In the genomic region with DNA sequence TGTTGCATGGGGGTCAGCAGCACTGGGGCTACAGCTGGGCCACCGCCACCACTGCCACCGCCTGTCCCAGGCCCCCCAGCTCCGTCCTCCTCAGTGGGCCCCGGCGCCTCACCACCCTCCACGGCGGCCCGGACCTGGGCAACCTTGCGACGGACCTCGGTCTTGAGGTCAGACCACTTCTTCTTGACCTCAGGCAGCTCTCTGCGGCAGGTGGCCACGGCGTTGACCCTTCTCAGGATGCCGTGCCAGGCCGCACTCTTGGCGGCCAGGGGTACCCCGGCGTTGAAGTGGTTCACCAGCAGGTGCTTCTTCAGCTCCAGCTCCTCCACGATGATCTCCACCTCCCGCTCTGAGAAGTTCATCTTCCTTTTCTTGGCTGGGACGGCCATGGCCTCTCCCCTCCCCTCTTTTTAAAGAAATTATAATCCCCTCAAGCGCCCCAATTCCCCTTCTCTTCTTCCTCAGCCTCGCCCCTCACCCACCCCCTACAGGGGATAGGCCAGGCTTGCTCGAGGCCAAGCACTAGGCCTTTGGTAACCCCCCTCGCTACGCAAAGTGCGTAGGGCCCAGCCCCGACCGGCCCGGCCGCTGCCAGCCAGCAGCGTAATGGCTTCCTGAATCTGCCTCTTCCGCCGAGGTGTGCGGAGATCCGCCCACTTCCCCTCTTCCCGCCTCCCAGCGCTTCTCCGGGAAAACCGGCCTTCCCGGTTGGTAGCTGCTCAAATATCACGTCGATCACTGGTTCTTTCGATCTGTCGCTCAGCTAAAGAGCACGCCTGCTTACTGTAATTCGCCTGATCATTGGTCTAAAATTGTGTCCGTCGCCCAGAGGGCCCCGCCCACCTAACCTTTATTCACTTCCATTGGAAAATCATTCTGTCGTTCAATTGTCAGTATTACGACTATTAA, we compare ENCODE assay signal across 8 cellular contexts. TPM values are rescaled to one million over a fixed set of nuclear protein-coding genes. Genes with fewer than 3 reads are reported as not detected.
DNase-seq lines count a peak whose midpoint lies in the region; ATAC-seq and TF ChIP-seq lines count a peak whose summit lies in the region.

A gene with protein sequence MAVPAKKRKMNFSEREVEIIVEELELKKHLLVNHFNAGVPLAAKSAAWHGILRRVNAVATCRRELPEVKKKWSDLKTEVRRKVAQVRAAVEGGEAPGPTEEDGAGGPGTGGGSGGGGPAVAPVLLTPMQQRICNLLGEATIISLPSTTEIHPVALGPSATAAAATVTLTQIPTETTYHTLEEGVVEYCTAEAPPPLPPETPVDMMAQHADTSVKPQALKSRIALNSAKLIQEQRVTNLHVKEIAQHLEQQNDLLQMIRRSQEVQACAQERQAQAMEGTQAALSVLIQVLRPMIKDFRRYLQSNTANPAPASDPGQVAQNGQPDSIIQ (minus strand): TSS at position 608 of the 909 bp plus-strand sequence. CDS start 219 bp downstream, at position 389.

- TF ChIP-seq POLR2A in breast epithelium (IDR thresholded peaks at IDR 0.05), result peak; percentile 54

- peak within 1 kb of the TSS; percentile 98 for H3K27ac ChIP-seq in A673 (ENCODE audit: low read depth, low read length, poor library complexity, severe bottlenecking)
- H3K27ac ChIP-seq in VCaP, result peak within 1 kb of the TSS; percentile 99
- H3K27ac ChIP-seq in breast epithelium, result peak within 1 kb of the TSS; percentile 99 to 100
- peak within 1 kb of the TSS; percentile 89 for H3K27ac ChIP-seq in iPS-20b (ENCODE audit: low read length)
- peak within 1 kb of the TSS; percentile 84 to 99 (median 96) for H3K27ac ChIP-seq in skin epidermis

- CTCF ChIA-PET in A673 (lab: Charles Lee), result interaction anchor here (0.7 to 1.0 kb wide), 2 partner anchors 9 to 11 kb away, joined by 3 to 4 read pairs; no protein-coding TSS in a partner anchor

- H3K4me3 ChIP-seq in A673 (ENCODE audit: low read depth, low read length, poor library complexity, severe bottlenecking), result peak within 1 kb of the TSS; percentile 94
- H3K4me3 ChIP-seq in breast epithelium, result peak within 1 kb of the TSS; percentile 78 to 96 (median 86)
- peak within 1 kb of the TSS; percentile 88 for H3K4me3 ChIP-seq in iPS-20b (ENCODE audit: low read length)
- peak within 1 kb of the TSS; percentile 66 to 97 (median 94) for H3K4me3 ChIP-seq in skin epidermis

- DNase-seq in A673 (ENCODE audit: low spot score) (peak; percentile 99), NCI-H2196 (lab: John Stamatoyannopoulos, UW; ENCODE audit: unreplicated experiment) (peak; percentile 97), breast epithelium (ENCODE audit: low spot score in 2 of 2) (peak; percentile 97 to 99)

- intact Hi-C loops in A673 (cut with micrococcal nuclease; ENCODE audit: unreplicated experiment) (loop anchor here (5.0 kb wide), 1 partner anchor 100 kb away; no protein-coding TSS in a partner anchor), breast epithelium (cut with DNase I; ENCODE audit: low total_unique reads) (no loop called here)

- POLR2A ChIA-PET in A673 (lab: Charles Lee; ENCODE audit: low non-redundant PET), result interaction anchor here (0.6 kb wide), 1 partner anchor 169 kb away, joined by 10 read pairs; no protein-coding TSS in a partner anchor

- H3K4me1 ChIP-seq in A673 (ENCODE audit: insufficient read depth, low read length, poor library complexity, severe bottlenecking) (peaks cover 29% of the 10 kb centered on the region), breast epithelium (peaks cover 13 to 15% of the 10 kb centered on the region in 2 donors), iPS-20b (ENCODE audit: insufficient read depth, low read length) (peaks cover 5% of the 10 kb centered on the region; the same call in 1 of the 2 replicates)

- H3K9ac ChIP-seq in iPS-20b (ENCODE audit: low read depth, low read length), result peak within 1 kb of the TSS; percentile 95

- H3K27me3 ChIP-seq in A673 (replicated peaks; ENCODE audit: insufficient read depth, low read depth, low read length, poor library complexity), result no peaks in the 10 kb centered on the region
- no peaks in the 10 kb centered on the region for H3K27me3 ChIP-seq in breast epithelium
- no peaks in the 10 kb centered on the region for H3K27me3 ChIP-seq in iPS-20b (ENCODE audit: insufficient read depth, low read length)

- ATAC-seq in GM18868 (IDR thresholded peaks at IDR 0.05; ENCODE audit: unreplicated experiment) (peak; percentile 64), HG03108 (IDR thresholded peaks at IDR 0.05; ENCODE audit: unreplicated experiment) (peak; percentile 52)

- H3K36me3 ChIP-seq in A673 (ENCODE audit: insufficient read depth, low read length, poor library complexity, severe bottlenecking) (no peaks in the 10 kb centered on the region), breast epithelium (no peaks in the 10 kb centered on the region), iPS-20b (ENCODE audit: insufficient read depth, low read depth, low read length) (no peaks in the 10 kb centered on the region)

- H3K9me3 ChIP-seq in A673 (ENCODE audit: low read depth, low read length, poor library complexity, severe bottlenecking) (no peaks in the 10 kb centered on the region), breast epithelium (no peaks in the 10 kb centered on the region), iPS-20b (ENCODE audit: insufficient read depth, low read depth, low read length) (no peaks in the 10 kb centered on the region)

- TF ChIP-seq CTCF in A673 (conservative IDR thresholded peaks at IDR 0.05; ENCODE audit: low read depth, low read length), result no peak
- no peak for TF ChIP-seq CTCF in VCaP (conservative IDR thresholded peaks at IDR 0.05)
- no peak for TF ChIP-seq CTCF in breast epithelium (IDR thresholded peaks at IDR 0.05)

- TSS peak; percentile 61 for BruUV-seq in A673 (replicated peaks; lab: Mats Ljungman, UMichigan)

RNA-seq across cellular contexts. Expression of the gene that starts here (rescaled TPM):
- 9.3 and 10.8 TPM in 2 replicates for total RNA-seq in A673 (2021)
- 10 to 100 TPM in 2 of 3 donors, 1 to 10 TPM in 1; 8.8 to 13.1 (median 11.9) TPM for total RNA-seq in breast epithelium

Comparison
In these comparisons a context has a peak if more than half of its experiments do, and no peak if none do; other contexts are left out.
1. Peak in every context shown above with its lines: DNase-seq, ATAC-seq, H3K4me3 ChIP-seq and H3K27ac ChIP-seq.